Comparison of ENCODE assay signal across 1 cellular context in the genomic region with DNA sequence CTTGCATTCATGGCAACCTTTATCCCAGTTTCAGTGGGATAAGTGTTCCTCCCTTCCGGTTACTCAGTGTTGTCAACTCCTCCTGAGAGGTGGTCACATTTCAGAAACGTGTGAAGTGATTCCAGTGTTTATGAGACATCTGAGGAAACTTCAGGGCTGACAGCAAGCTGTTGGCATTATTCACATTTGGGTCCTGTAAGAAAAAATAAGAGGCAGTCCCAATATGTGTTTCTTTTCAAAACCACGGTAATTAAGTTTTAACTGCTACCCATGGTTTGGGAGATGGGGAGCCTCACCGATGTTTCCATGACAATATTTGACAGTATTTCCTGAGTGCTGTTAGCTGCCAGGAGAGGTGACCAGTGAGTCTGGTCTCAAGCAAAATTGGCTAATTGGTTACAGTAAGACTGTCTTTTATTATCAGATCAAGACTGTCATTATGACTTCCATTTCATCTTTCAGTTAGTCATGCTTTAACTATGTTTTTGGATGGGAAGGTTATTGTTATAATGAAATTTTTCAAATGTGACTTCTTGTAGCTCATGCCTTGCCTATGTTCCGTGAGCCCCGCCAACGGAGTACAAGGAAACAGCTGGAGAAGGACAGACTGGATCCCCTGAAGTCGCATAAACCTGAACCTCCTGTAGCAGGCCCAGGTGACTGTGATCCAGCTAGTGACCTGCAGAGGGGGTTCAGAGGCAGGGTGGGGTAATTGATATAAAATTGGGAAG.
A peak's percentile ranks its signal among the peaks of the same experiment; 100 is the strongest.
TF ChIP-seq lines count a peak whose summit lies in the region.

No MANE protein-coding gene starts in this region.

TF ChIP-seq in SK-N-SH, 30 proteins besides CTCF, POLR2A, EP300 and RAD21 (continued from another document):
- no peak for TF ChIP-seq IRF3 (IDR thresholded peaks at IDR 0.05; ENCODE audit: low read depth, low read length)
- no peak for TF ChIP-seq GABPA (IDR thresholded peaks at IDR 0.05; ENCODE audit: low read depth)
- 0 out of 2 replicates have a peak, but pooled peaks have one; percentile 24 for TF ChIP-seq ELF1 (IDR thresholded peaks at IDR 0.05)
- peak; percentile 73 for TF ChIP-seq JUND (IDR thresholded peaks at IDR 0.05)
- peak; percentile 8; the same call in 1 of the 2 replicates for TF ChIP-seq TAF1 (IDR thresholded peaks at IDR 0.05; ENCODE audit: borderline replicate concordance, low read depth, low read length)
- peak; percentile 7; the same call in 1 of the 2 replicates for TF ChIP-seq MEF2A (IDR thresholded peaks at IDR 0.05; ENCODE audit: borderline replicate concordance, low read depth)
- TF ChIP-seq FOSL2 (IDR thresholded peaks at IDR 0.05; ENCODE audit: borderline replicate concordance, low read depth) = peak; percentile 73
- no peak for TF ChIP-seq NRF1 (IDR thresholded peaks at IDR 0.05; ENCODE audit: low read depth, low read length)
- peak; percentile 61; the same call in 1 of the 2 replicates for TF ChIP-seq RXRA (IDR thresholded peaks at IDR 0.05; ENCODE audit: borderline replicate concordance, low read depth)
- TF ChIP-seq MXI1 (IDR thresholded peaks at IDR 0.05; ENCODE audit: low read depth, low read length) = no peak
- TF ChIP-seq USF1 (IDR thresholded peaks at IDR 0.05; ENCODE audit: borderline replicate concordance, low read depth) = no peak
- TF ChIP-seq MAX (IDR thresholded peaks at IDR 0.05; ENCODE audit: low read depth) = no peak; the same call in 1 of the 2 replicates
- TF ChIP-seq FOXM1 (IDR thresholded peaks at IDR 0.05; ENCODE audit: low read depth) = peak; percentile 91
- no peak for TF ChIP-seq GATA2 (CRISPR knock-in tag; IDR thresholded peaks at IDR 0.05)
- peak; percentile 66 for TF ChIP-seq NFIC (IDR thresholded peaks at IDR 0.05; ENCODE audit: borderline replicate concordance)
- TF ChIP-seq SMC3 (IDR thresholded peaks at IDR 0.05; ENCODE audit: low read depth, low read length) = no peak
- no peak for TF ChIP-seq CHD2 (IDR thresholded peaks at IDR 0.05; ENCODE audit: low read length, partially characterized antibody)
- no peak for TF ChIP-seq SIN3A (IDR thresholded peaks at IDR 0.05; ENCODE audit: borderline replicate concordance, low read depth, low read length)
- TF ChIP-seq, protein P1, sequence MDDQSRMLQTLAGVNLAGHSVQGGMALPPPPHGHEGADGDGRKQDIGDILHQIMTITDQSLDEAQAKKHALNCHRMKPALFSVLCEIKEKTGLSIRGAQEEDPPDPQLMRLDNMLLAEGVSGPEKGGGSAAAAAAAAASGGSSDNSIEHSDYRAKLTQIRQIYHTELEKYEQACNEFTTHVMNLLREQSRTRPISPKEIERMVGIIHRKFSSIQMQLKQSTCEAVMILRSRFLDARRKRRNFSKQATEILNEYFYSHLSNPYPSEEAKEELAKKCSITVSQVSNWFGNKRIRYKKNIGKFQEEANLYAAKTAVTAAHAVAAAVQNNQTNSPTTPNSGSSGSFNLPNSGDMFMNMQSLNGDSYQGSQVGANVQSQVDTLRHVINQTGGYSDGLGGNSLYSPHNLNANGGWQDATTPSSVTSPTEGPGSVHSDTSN (IDR thresholded peaks at IDR 0.05) = peak; percentile 86
- TF ChIP-seq EZH2phosphoT487 (IDR thresholded peaks at IDR 0.05; ENCODE audit: borderline replicate concordance, low read depth) = no peak
- peak; percentile 66; the same call in 1 of the 2 replicates for TF ChIP-seq TEAD4 (IDR thresholded peaks at IDR 0.05; ENCODE audit: borderline replicate concordance, insufficient read depth)
